ENCODE assay signal across 8 cellular contexts in genomic region chr17:4833178-4833940, GRCh38. TPM values are rescaled to one million over a fixed set of nuclear protein-coding genes. Genes with fewer than 3 reads are reported as not detected.
DNase-seq lines count a peak whose midpoint lies in the region; ATAC-seq, FAIRE-seq and TF ChIP-seq lines count a peak whose summit lies in the region.

Gene MINK1, plus strand, starts transcription at chr17:4833340. Its CDS starts 244 bp downstream, at chr17:4833584.

- peak within 1 kb of the TSS; percentile 98 for H3K4me3 ChIP-seq in BLaER1
- peak within 1 kb of the TSS; percentile 74 to 98 (median 96) for H3K4me3 ChIP-seq in right lobe of liver

- peaks cover 46% of the 10 kb centered on the region for H4K20me1 ChIP-seq in BLaER1

- H3K27me3 ChIP-seq in BLaER1 (no peaks in the 10 kb centered on the region), right lobe of liver (no peaks in the 10 kb centered on the region)

- peak within 1 kb of the TSS; percentile 90 for H3K9ac ChIP-seq in BLaER1

- FAIRE-seq in GM19239 (lab: Jason Lieb, UNC): peak; percentile 78

- DNase-seq in GM19239 (ENCODE audit: insufficient read length, low spot score): peak; percentile 95
- peak; percentile 44 for DNase-seq in NCI-H526 treated with DMSO at 0.1 percent for 48 hours (lab: John Stamatoyannopoulos, UW)
- DNase-seq in activated CD4-positive, alpha-beta T cell treated with anti-CD3 and anti-CD28 coated beads, Interleukin-2, amount 50 U/mL, for 48 hours: peak; percentile 82 to 87
- DNase-seq in dermis blood vessel endothelial cell: peak; percentile 96
- DNase-seq in right lobe of liver: peak; percentile 92 to 95 (median 93)
- peak; percentile 86 for DNase-seq in stimulated activated CD4-positive, alpha-beta T cell treated with anti-CD3 and anti-CD28 coated beads, Interleukin-4, amount 100 ng/mL, for 24 hours

- H3K27ac ChIP-seq in BLaER1 (peak within 1 kb of the TSS; percentile 85), right lobe of liver (peak within 1 kb of the TSS; percentile 75 to 95 (median 86))

- ATAC-seq in HG03457 (IDR thresholded peaks at IDR 0.05; ENCODE audit: unreplicated experiment) (peak; percentile 85), right lobe of liver (peak; percentile 90 to 95 (median 93))

- no peak for TF ChIP-seq CTCF in right lobe of liver (IDR thresholded peaks at IDR 0.05)

- peak within 1 kb of the TSS; percentile 96 for H3K4me2 ChIP-seq in BLaER1

- H3K9me3 ChIP-seq in BLaER1 (no peaks in the 10 kb centered on the region), right lobe of liver (no peaks in the 10 kb centered on the region)

- H3K4me1 ChIP-seq in BLaER1: peaks cover 32% of the 10 kb centered on the region
- H3K4me1 ChIP-seq in right lobe of liver: peaks cover 0 to 25% (median 11%) of the 10 kb centered on the region in 4 donors

- 0% methylated on average over 11 of the region's 91 CpGs for WGBS in right lobe of liver (ENCODE audit: insufficient coverage, low coverage, low lambda C conversion rate, missing lambda C conversion rate)

- H3K36me3 ChIP-seq in BLaER1 (peaks cover 10% of the 10 kb centered on the region), right lobe of liver (no peaks in the 10 kb centered on the region)

- TF ChIP-seq POLR2A in right lobe of liver (IDR thresholded peaks at IDR 0.05): peak; percentile 91

- intact Hi-C loops in right lobe of liver (cut with DNase I): no loop called here

RNA-seq across cellular contexts. Expression of gene MINK1, which starts in this region (rescaled TPM):
- total RNA-seq in dermis blood vessel endothelial cell (44.9 and 58.2 TPM in 2 replicates), right lobe of liver (10 to 100 TPM; 20.3 to 42.5 (median 28.0) TPM)

Comparison
In these comparisons a context has a peak if more than half of its experiments do, and no peak if none do; other contexts are left out.
1. Peak in every context shown above with its lines: DNase-seq, ATAC-seq, H3K4me3 ChIP-seq and H3K27ac ChIP-seq.
2. DNase-seq: peak in every context shown above with its lines; median percentile 96 in dermis blood vessel endothelial cell; 95 in GM19239; 93 in right lobe of liver; 86 in stimulated activated CD4-positive, alpha-beta T cell treated with anti-CD3 and anti-CD28 coated beads, Interleukin-4, amount 100 ng/mL, for 24 hours; 84 in activated CD4-positive, alpha-beta T cell treated with anti-CD3 and anti-CD28 coated beads, Interleukin-2, amount 50 U/mL, for 48 hours; 44 in NCI-H526 treated with DMSO at 0.1 percent for 48 hours.